ENCODE assay signal across 15 cellular contexts in genomic region chr2:227796781-227797167, GRCh38. TPM values are rescaled to one million over a fixed set of nuclear protein-coding genes. Genes with fewer than 3 reads are reported as not detected.
DNase-seq lines count a peak whose midpoint lies in the region; ATAC-seq, FAIRE-seq and TF ChIP-seq lines count a peak whose summit lies in the region.
"Not testable (repeated sequence)": the region's sequence is repeated elsewhere in the genome, so short reads cannot be mapped to it uniquely, and the experiment has no call there.
"Had no signal": no experiment of that assay in that cellular context is flagged by ENCODE, and none has a peak within 500 bp of the region (broad histone marks: within the 10 kb centered on the region; RNA-seq: fewer than 3 reads in every experiment).

No MANE protein-coding gene starts in this region.

- CTCF ChIA-PET in A549 (lab: Yijun Ruan, JAX) (interaction anchor here (1.1 kb wide), 1 partner anchor 94 kb away, joined by 3 read pairs; no protein-coding TSS in a partner anchor), PC-3 (lab: Charles Lee) (interaction anchor here (1.3 kb wide), 1 partner anchor 66 kb away, joined by 7 read pairs; no protein-coding TSS in a partner anchor)

- H4K20me1 ChIP-seq in PC-3 (ENCODE audit: low read length) = not testable (repeated sequence)

- H3K9me3 ChIP-seq in A549; PC-3 (ENCODE audit: low read length); duodenal mucosa (ENCODE audit: control insufficient read depth in 1 of 2, low read length in 2 of 2); lower lobe of right lung; upper lobe of left lung: not testable (repeated sequence)

- POLR2A ChIA-PET in A549 (lab: Yijun Ruan, JAX) = interaction anchor here (1.0 kb wide), 1 partner anchor 22 kb away, joined by 4 read pairs; no protein-coding TSS in a partner anchor
- POLR2A ChIA-PET in PC-3 (lab: Charles Lee; ENCODE audit: unreplicated experiment) = not testable (repeated sequence)

- peak overlapping the region; percentile 69 for H3K4me2 ChIP-seq in A549
- peak overlapping the region; percentile 77 for H3K4me2 ChIP-seq in PC-3 (ENCODE audit: low read length)

- not testable (repeated sequence) for H3K27me3 ChIP-seq in PC-3 (ENCODE audit: low read length); duodenal mucosa (ENCODE audit: control insufficient read depth in 1 of 2, insufficient read depth in 2 of 2, low read length in 2 of 2); lower lobe of right lung (ENCODE audit: low read depth); upper lobe of left lung

- H3K27ac ChIP-seq in A549 (peak overlapping the region; percentile 39 to 58), PC-3 (ENCODE audit: low read length) (peak overlapping the region; percentile 19), duodenal mucosa (ENCODE audit: low read depth, low read length) (peak overlapping the region; percentile 54), upper lobe of left lung (peak overlapping the region in 3 of 4 donors; percentile 34 to 66 (median 63))
- H3K27ac ChIP-seq in lower lobe of right lung = not testable (repeated sequence)

- peak in 1 of 2 experiments; percentile 29; a peak in 3 of 6 replicates for ATAC-seq in A549
- not testable (repeated sequence) for ATAC-seq in PC-3; upper lobe of left lung (ENCODE audit: low FRiP score in 2 of 2)
- ATAC-seq in left colon = peak; percentile 15
- peak; percentile 36 to 41 for ATAC-seq in lower lobe of right lung

- H3K4me3 ChIP-seq in A549 (peak overlapping the region; percentile 25; the same call in 2 of the 3 replicates), PC-3 (ENCODE audit: low read length) (peak overlapping the region; percentile 2; the same call in 1 of the 2 replicates)
- H3K4me3 ChIP-seq in duodenal mucosa (ENCODE audit: low read depth in 1 of 2, low read length in 2 of 2); lower lobe of right lung; upper lobe of left lung: not testable (repeated sequence)

- peak overlapping the region; percentile 40; the same call in 1 of the 2 replicates for H2AFZ ChIP-seq in PC-3 (ENCODE audit: low read length)

- TF ChIP-seq EP300 in A549 (IDR thresholded peaks at IDR 0.05); upper lobe of left lung (IDR thresholded peaks at IDR 0.05): not testable (repeated sequence)

- not testable (repeated sequence) for H3K9ac ChIP-seq in PC-3 (ENCODE audit: low read length); duodenal mucosa (ENCODE audit: low read depth in 1 of 2, low read length in 2 of 2)

- not testable (repeated sequence) for TF ChIP-seq CTCF in A549 (IDR thresholded peaks at IDR 0.05); PC-3 (conservative IDR thresholded peaks at IDR 0.05; ENCODE audit: low read depth, low read length); lower lobe of right lung (IDR thresholded peaks at IDR 0.05); upper lobe of left lung (IDR thresholded peaks at IDR 0.05)

- WGBS in A549 (ENCODE audit: missing lambda C conversion rate) = 72% methylated on average over 5 of the region's 5 CpGs
- 81 to 83% methylated on average over 5 of the region's 5 CpGs for WGBS in upper lobe of left lung, 2 donors

- H3F3A ChIP-seq in PC-3 (ENCODE audit: low read length, unreplicated experiment) = not testable (repeated sequence)

- intact Hi-C loops in PC-3 (cut with micrococcal nuclease) = loop anchor here (1.0 to 2.0 kb wide), 2 partner anchors 22 to 66 kb away; no protein-coding TSS in a partner anchor
- intact Hi-C loops in left colon (cut with DNase I, micrococcal nuclease); lower lobe of right lung (cut with DNase I); posterior vena cava (cut with DNase I): not testable (repeated sequence)

- H3K9me2 ChIP-seq in PC-3 (replicated peaks; ENCODE audit: low read length) = not testable (repeated sequence)

- TF ChIP-seq POLR2A in A549 (IDR thresholded peaks at IDR 0.05; ENCODE audit: low read length); upper lobe of left lung (IDR thresholded peaks at IDR 0.05): not testable (repeated sequence)

- not testable (repeated sequence) for H3K79me2 ChIP-seq in PC-3 (ENCODE audit: low read length)

- not testable (repeated sequence) for FAIRE-seq in A549 (lab: Jason Lieb, UNC)

- not testable (repeated sequence) for DNase-seq in A549 (ENCODE audit: low read depth in 1 of 2, low spot score in 1 of 2); PC-3; left colon; lower lobe of right lung; upper lobe of left lung
- DNase-seq in posterior vena cava (ENCODE audit: low spot score) = peak; percentile 7

- H3K4me1 ChIP-seq in A549 (peaks cover 15% of the 10 kb centered on the region), PC-3 (ENCODE audit: insufficient read depth, low read length) (peaks cover 15% of the 10 kb centered on the region), duodenal mucosa (ENCODE audit: control insufficient read depth in 1 of 2, insufficient read depth in 2 of 2, low read length in 2 of 2) (peaks cover 15 to 20% of the 10 kb centered on the region in 2 donors)
- not testable (repeated sequence) for H3K4me1 ChIP-seq in lower lobe of right lung, upper lobe of left lung

- BruUV-seq in PC-3 (replicated peaks; lab: Mats Ljungman, UMichigan) = not testable (repeated sequence)

- not testable (repeated sequence) for TF ChIP-seq RAD21 in A549 (conservative IDR thresholded peaks at IDR 0.05 in 1 of 2, IDR thresholded peaks at IDR 0.05 in 1 of 2)

- H3K36me3 ChIP-seq in PC-3 (ENCODE audit: low read depth, low read length); duodenal mucosa (ENCODE audit: control insufficient read depth in 1 of 2, insufficient read depth in 2 of 2, low read length in 2 of 2); lower lobe of right lung; upper lobe of left lung: not testable (repeated sequence)

TF ChIP-seq in A549, 52 proteins besides CTCF, POLR2A, EP300 and RAD21:
- TF ChIP-seq CEBPB (IDR thresholded peaks at IDR 0.05) = peak in 1 of 2 experiments; percentile 48; a peak in 2 of 4 replicates

RNA-seq across cellular contexts. Expression of gene CCL20, which starts 16.9 kb away (rescaled TPM):
- polyA plus RNA-seq in A549 (2011; rRNA removed) (3.4 and 6.5 TPM in 2 replicates), A549 (2017; fragmentation: RNase III; extraction: RNeasy Plus Mini Kit Qiagen cat#74134 plus additional on column Dnase treatment) (0.43 to 1.1 TPM (median 0.45 TPM) in 3 replicates)
- polyA plus RNA-seq in A549 (2012; cell fraction: cytosol; rRNA removed) = 0.57 and 1.3 TPM in 2 replicates
- 0.18 and 0.47 TPM in 2 replicates for polyA plus RNA-seq in A549 (2012; cell fraction: nucleus; rRNA removed)
- 1.8 and 2.7 TPM in 2 replicates for polyA minus RNA-seq in A549 (2011; rRNA and poly(A)+ RNA removed)
- total RNA-seq in PC-3 (2014; rRNA removed) (1.7 and 1.8 TPM in 2 replicates), left colon (10 to 100 TPM; 13.6 to 29.9 TPM), lower lobe of right lung (1.6 TPM), posterior vena cava (not detected), upper lobe of left lung (1 to 10 TPM in 4 of 6 donors, under 1 TPM in 1, not detected in 1; 0.66 to 8.6 (median 3.8) TPM)
- total RNA-seq: A673, GM23338, HFFc6, IMR-90 had no signal
- polyA plus RNA-seq: AG04450, GM23338, IMR-90 had no signal

RNA-seq across cellular contexts. Expression of gene SCYGR8, which starts 51.1 kb away (rescaled TPM):
- polyA plus RNA-seq in A549 (2011; rRNA removed) (not detected in 2 replicates), A549 (2017; fragmentation: RNase III; extraction: RNeasy Plus Mini Kit Qiagen cat#74134 plus additional on column Dnase treatment) (not detected in 3 replicates)
- polyA plus RNA-seq in A549 (2012; cell fraction: cytosol; rRNA removed) = not detected in 2 replicates
- polyA plus RNA-seq in A549 (2012; cell fraction: nucleus; rRNA removed) = not detected in 2 replicates
- polyA minus RNA-seq in A549 (2011; rRNA and poly(A)+ RNA removed) = not detected in 2 replicates
- total RNA-seq in PC-3 (2014; rRNA removed) (not detected in 2 replicates), left colon (not detected), lower lobe of right lung (not detected), posterior vena cava (not detected), upper lobe of left lung (not detected)
- total RNA-seq: A673; CD4-positive, alpha-beta memory T cell; GM23338; HFFc6; HT1080; IMR-90 had no signal
- polyA plus RNA-seq: AG04450; CD14-positive monocyte; CD4-positive, alpha-beta memory T cell; GM23338; IMR-90 had no signal
